ENCODE assay signal across 39 cellular contexts in the genomic region with DNA sequence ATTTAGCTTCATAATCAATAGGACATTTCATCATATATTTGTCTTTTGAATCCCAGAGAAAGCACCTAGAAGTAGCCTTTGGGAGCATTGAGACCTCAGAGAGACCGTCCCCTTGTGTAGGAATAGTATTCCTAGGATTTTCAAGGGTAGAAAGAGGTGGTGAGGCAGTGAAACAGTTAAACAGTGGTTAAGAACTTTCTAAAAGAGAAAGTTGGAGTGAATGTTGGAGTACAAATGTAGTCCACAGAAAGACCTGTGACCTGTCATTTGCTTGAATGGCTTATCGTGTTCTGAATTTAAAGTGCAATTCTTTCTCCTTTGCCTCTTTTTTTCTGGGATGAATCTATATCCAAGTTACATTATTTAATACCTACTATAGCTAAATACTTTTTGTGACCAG. TPM values are rescaled to one million over a fixed set of nuclear protein-coding genes. Genes with fewer than 3 reads are reported as not detected.
"Had no signal": no experiment of that assay in that cellular context is flagged by ENCODE, and none has a peak within 500 bp of the region (broad histone marks: within the 10 kb centered on the region; RNA-seq: fewer than 3 reads in every experiment).

No MANE protein-coding gene starts in this region.

- H3K9me3 Mint-ChIP-seq: activated B cell treated with CpG ODN at 0.5 μM for 24 hours; activated CD8-positive, alpha-beta T cell treated with anti-CD3 and anti-CD28 coated beads for 36 hours; activated naive CD4-positive, alpha-beta T cell treated with anti-CD3 and anti-CD28 coated beads for 36 hours; activated naive CD4-positive, alpha-beta T cell treated with anti-CD3 and anti-CD28 coated beads, Interleukin-2, amount 50 U/mL, for 24 hours; activated naive CD8-positive, alpha-beta T cell treated with anti-CD3 and anti-CD28 coated beads for 36 hours; activated naive CD8-positive, alpha-beta T cell treated with anti-CD3 and anti-CD28 coated beads, Interleukin-2, amount 50 U/mL, for 24 hours; activated T-cell treated with anti-CD3 and anti-CD28 coated beads, Interleukin-2, amount 50 U/mL, for 4 hours; activated T-helper 1 cell treated with anti-CD3 and anti-CD28 coated beads, Interleukin-12 subunit alpha, Interleukin-12 subunit beta, Interleukin-2, Interleukin-4 antibody, amounts not matched to agents 30 ng/mL and 10 ng/mL and 1 ng/mL, durations not matched to agents 14 hours and 24 hours and 36 hours; activated T-helper 2 cell treated with anti-CD3 and anti-CD28 coated beads, Interferon-gamma antibody, Interleukin-2, Interleukin-4, amounts not matched to agents 10 μg/mL and 5 μg/mL and 100 μg/mL, durations not matched to agents 14 hours and 24 hours and 36 hours; dendritic cell treated with granulocyte-macrophage colony-stimulating factor and Interleukin-4, amounts not matched to agents 40 ng/mL and 50 ng/mL, for 4 days; T-helper 2 cell treated with Interferon-gamma antibody and Interleukin-4, amounts not matched to agents 5 μg/mL and 100 μg/mL, for 36 hours had no signal

- H3K4me1 ChIP-seq: colonic mucosa had no signal

- ATAC-seq: activated CD4-positive, CD25-positive, alpha-beta regulatory T cell treated with anti-CD3 and anti-CD28 coated beads, Interleukin-2, amount 50 U/mL, for 24 hours; activated CD8-positive, alpha-beta T cell treated with anti-CD3 and anti-CD28 coated beads for 36 hours; activated naive CD8-positive, alpha-beta T cell treated with anti-CD3 and anti-CD28 coated beads, Interleukin-2, amount 50 U/mL, for 24 hours; activated T-cell treated with anti-CD3 and anti-CD28 coated beads, Interleukin-2, amount 50 U/mL, for 4 hours; body of pancreas; heart left ventricle; T-helper 17 cell had no signal

- DNase-seq: activated B cell treated with CpG ODN at 0.5 μM for 24 hours; activated CD4-positive, alpha-beta T cell treated with anti-CD3 and anti-CD28 coated beads for 48 hours; activated CD4-positive, alpha-beta T cell treated with anti-CD3 and anti-CD28 coated beads, Interleukin-2, amount 50 U/mL, for 1 hour; activated CD4-positive, alpha-beta T cell treated with anti-CD3 and anti-CD28 coated beads, Interleukin-2, amount 50 U/mL, for 48 hours; activated CD8-positive, alpha-beta memory T cell treated with anti-CD3 and anti-CD28 coated beads for 24 hours; activated CD8-positive, alpha-beta T cell treated with anti-CD3 and anti-CD28 coated beads for 36 hours; activated effector memory CD4-positive, alpha-beta T cell treated with anti-CD3 and anti-CD28 coated beads, Interleukin-2, amount 50 U/mL, for 16 hours; activated naive CD4-positive, alpha-beta T cell treated with anti-CD3 and anti-CD28 coated beads for 36 hours; activated naive CD8-positive, alpha-beta T cell treated with anti-CD3 and anti-CD28 coated beads for 36 hours; activated naive CD8-positive, alpha-beta T cell treated with anti-CD3 and anti-CD28 coated beads, Interleukin-2, amount 50 U/mL, for 24 hours; activated T-cell treated with anti-CD3 and anti-CD28 coated beads, Interleukin-2, amount 50 U/mL, for 4 hours; adrenal gland; amygdala; aorta; body of pancreas; central memory CD4-positive, alpha-beta T cell; cerebellar nuclear complex; colonic mucosa; dorsolateral prefrontal cortex; esophagus squamous epithelium; glutamatergic neuron; heart left ventricle; T-helper 1 cell; T-helper 17 cell; T1000; WERI-Rb-1 had no signal

- H3K27me3 Mint-ChIP-seq: activated B cell treated with CpG ODN at 0.5 μM for 24 hours; activated CD8-positive, alpha-beta T cell treated with anti-CD3 and anti-CD28 coated beads for 36 hours; activated naive CD4-positive, alpha-beta T cell treated with anti-CD3 and anti-CD28 coated beads, Interleukin-2, amount 50 U/mL, for 24 hours; activated naive CD8-positive, alpha-beta T cell treated with anti-CD3 and anti-CD28 coated beads for 36 hours; activated naive CD8-positive, alpha-beta T cell treated with anti-CD3 and anti-CD28 coated beads, Interleukin-2, amount 50 U/mL, for 24 hours; dendritic cell treated with granulocyte-macrophage colony-stimulating factor and Interleukin-4, amounts not matched to agents 40 ng/mL and 50 ng/mL, for 4 days; T-helper 17 cell had no signal

- H3K36me3 ChIP-seq: adrenal gland, colonic mucosa had no signal

- H3K4me3 Mint-ChIP-seq: activated B cell treated with CpG ODN at 0.5 μM for 24 hours; activated CD8-positive, alpha-beta T cell treated with anti-CD3 and anti-CD28 coated beads for 36 hours; activated naive CD4-positive, alpha-beta T cell treated with anti-CD3 and anti-CD28 coated beads for 36 hours; activated naive CD4-positive, alpha-beta T cell treated with anti-CD3 and anti-CD28 coated beads, Interleukin-2, amount 50 U/mL, for 24 hours; activated naive CD8-positive, alpha-beta T cell treated with anti-CD3 and anti-CD28 coated beads for 36 hours; activated naive CD8-positive, alpha-beta T cell treated with anti-CD3 and anti-CD28 coated beads, Interleukin-2, amount 50 U/mL, for 24 hours; activated T-cell treated with anti-CD3 and anti-CD28 coated beads, Interleukin-2, amount 50 U/mL, for 4 hours; activated T-helper 1 cell treated with anti-CD3 and anti-CD28 coated beads, Interleukin-12 subunit alpha, Interleukin-12 subunit beta, Interleukin-2, Interleukin-4 antibody, amounts not matched to agents 30 ng/mL and 10 ng/mL and 1 ng/mL, durations not matched to agents 14 hours and 24 hours and 36 hours; dendritic cell treated with granulocyte-macrophage colony-stimulating factor and Interleukin-4, amounts not matched to agents 40 ng/mL and 50 ng/mL, for 4 days; T-helper 17 cell; T-helper 2 cell treated with Interferon-gamma antibody and Interleukin-4, amounts not matched to agents 5 μg/mL and 100 μg/mL, for 36 hours had no signal

- H3K27me3 ChIP-seq: adrenal gland, body of pancreas, colonic mucosa, dorsolateral prefrontal cortex, esophagus squamous epithelium, heart left ventricle had no signal

- H3K27ac ChIP-seq: adrenal gland, body of pancreas, colonic mucosa, epithelial cell of prostate, esophagus squamous epithelium, heart left ventricle, WERI-Rb-1 had no signal

- FAIRE-seq: endometrium, endothelial cell of umbilical vein, frontal cortex had no signal

- H3K4me3 ChIP-seq: adrenal gland, body of pancreas, colonic mucosa, dorsolateral prefrontal cortex, esophagus squamous epithelium, heart left ventricle had no signal

- H3K9me3 ChIP-seq: adrenal gland, body of pancreas, colonic mucosa, esophagus squamous epithelium, heart left ventricle had no signal

- H3K27ac Mint-ChIP-seq: activated B cell treated with CpG ODN at 0.5 μM for 24 hours; activated CD8-positive, alpha-beta T cell treated with anti-CD3 and anti-CD28 coated beads for 36 hours; activated naive CD4-positive, alpha-beta T cell treated with anti-CD3 and anti-CD28 coated beads for 36 hours; activated naive CD4-positive, alpha-beta T cell treated with anti-CD3 and anti-CD28 coated beads, Interleukin-2, amount 50 U/mL, for 24 hours; activated naive CD8-positive, alpha-beta T cell treated with anti-CD3 and anti-CD28 coated beads for 36 hours; activated naive CD8-positive, alpha-beta T cell treated with anti-CD3 and anti-CD28 coated beads, Interleukin-2, amount 50 U/mL, for 24 hours; activated T-helper 1 cell treated with anti-CD3 and anti-CD28 coated beads, Interleukin-12 subunit alpha, Interleukin-12 subunit beta, Interleukin-2, Interleukin-4 antibody, amounts not matched to agents 30 ng/mL and 10 ng/mL and 1 ng/mL, durations not matched to agents 14 hours and 24 hours and 36 hours; activated T-helper 2 cell treated with anti-CD3 and anti-CD28 coated beads, Interferon-gamma antibody, Interleukin-2, Interleukin-4, amounts not matched to agents 10 μg/mL and 5 μg/mL and 100 μg/mL, durations not matched to agents 14 hours and 24 hours and 36 hours; dendritic cell treated with granulocyte-macrophage colony-stimulating factor and Interleukin-4, amounts not matched to agents 40 ng/mL and 50 ng/mL, for 4 days; T-helper 17 cell; T-helper 2 cell treated with Interferon-gamma antibody and Interleukin-4, amounts not matched to agents 5 μg/mL and 100 μg/mL, for 36 hours had no signal

RNA-seq across cellular contexts. Expression of a gene that starts 34.0 kb away (rescaled TPM):
- total RNA-seq: activated B cell treated with CpG ODN at 0.5 μM for 24 hours, aorta, body of pancreas, colonic mucosa, endothelial cell of umbilical vein, esophagus squamous epithelium, fibroblast of lung, fibroblast of villous mesenchyme, frontal cortex, T-helper 17 cell had no signal
- polyA plus RNA-seq: adrenal gland, endothelial cell of umbilical vein, esophagus, fibroblast of lung had no signal

RNA-seq across cellular contexts. Expression of a gene that starts 49.2 kb away (rescaled TPM):
- total RNA-seq: activated B cell treated with CpG ODN at 0.5 μM for 24 hours; activated CD8-positive, alpha-beta T cell treated with anti-CD3 and anti-CD28 coated beads for 36 hours; activated naive CD4-positive, alpha-beta T cell treated with anti-CD3 and anti-CD28 coated beads for 36 hours; activated naive CD8-positive, alpha-beta T cell treated with anti-CD3 and anti-CD28 coated beads for 36 hours; activated T-cell treated with anti-CD3 and anti-CD28 coated beads, Interleukin-2, amount 50 U/mL, for 4 hours; activated T-helper 2 cell treated with anti-CD3 and anti-CD28 coated beads, Interferon-gamma antibody, Interleukin-2, Interleukin-4, amounts not matched to agents 10 μg/mL and 5 μg/mL and 100 μg/mL, durations not matched to agents 14 hours and 24 hours and 36 hours; aorta; body of pancreas; endothelial cell of umbilical vein; esophagus squamous epithelium; frontal cortex; T-helper 17 cell had no signal
- polyA plus RNA-seq: aorta, endothelial cell of umbilical vein had no signal
